21 cellular contexts compared by ENCODE assay signal in genomic region chr14:52412426-52412825, GRCh38.
DNase-seq lines count a peak whose midpoint lies in the region; ATAC-seq and TF ChIP-seq lines count a peak whose summit lies in the region.
"Had no signal": no experiment of that assay in that cellular context is flagged by ENCODE, and none has a peak within 500 bp of the region (broad histone marks: within the 10 kb centered on the region; RNA-seq: fewer than 3 reads in every experiment).

No MANE protein-coding gene starts in this region.

- peaks cover 57% of the 10 kb centered on the region for H3K4me1 Mint-ChIP-seq in activated T-helper 1 cell treated with anti-CD3 and anti-CD28 coated beads, Interleukin-12 subunit alpha, Interleukin-12 subunit beta, Interleukin-2, Interleukin-4 antibody, amounts not matched to agents 30 ng/mL and 10 ng/mL and 1 ng/mL, durations not matched to agents 14 hours and 24 hours and 36 hours (ENCODE audit: low read depth)
- H3K4me1 Mint-ChIP-seq: B cell had no signal

- H3K4me3 ChIP-seq in AG10803 (ENCODE audit: low read length) (no peak overlapping the region), GM12865 (ENCODE audit: low read depth, low read length) (no peak overlapping the region), fibroblast of mammary gland (ENCODE audit: control insufficient read depth, low read depth, low read length) (no peak overlapping the region)
- H3K4me3 ChIP-seq: HAP-1, PC-9 had no signal

- intact Hi-C loops in activated T-helper 1 cell treated with anti-CD3 and anti-CD28 coated beads, Interleukin-12 subunit alpha, Interleukin-12 subunit beta, Interleukin-2, Interleukin-4 antibody, amounts not matched to agents 30 ng/mL and 10 ng/mL and 1 ng/mL, durations not matched to agents 14 hours and 24 hours and 36 hours (cut with micrococcal nuclease), result loop anchor here (5.0 to 10.0 kb wide), 3 partner anchors 550 to 1168 kb away; partner anchors contain the start of genes GNG2 and TMX1

- ATAC-seq in GM18868 (IDR thresholded peaks at IDR 0.05; ENCODE audit: unreplicated experiment), result no peak

- H3K27ac Mint-ChIP-seq in activated T-helper 1 cell treated with anti-CD3 and anti-CD28 coated beads, Interleukin-12 subunit alpha, Interleukin-12 subunit beta, Interleukin-2, Interleukin-4 antibody, amounts not matched to agents 30 ng/mL and 10 ng/mL and 1 ng/mL, durations not matched to agents 14 hours and 24 hours and 36 hours, result peak overlapping the region; percentile 59
- H3K27ac Mint-ChIP-seq: B cell had no signal

- TF ChIP-seq CTCF in AG10803 (conservative IDR thresholded peaks at IDR 0.05; ENCODE audit: low read length) (no peak), GM12865 (IDR thresholded peaks at IDR 0.05; ENCODE audit: insufficient read depth, low read depth, low read length, missing control alignments) (no peak), fibroblast of mammary gland (conservative IDR thresholded peaks at IDR 0.05; ENCODE audit: control insufficient read depth, insufficient read depth, low read depth, low read length) (no peak)

- no peaks in the 10 kb centered on the region for H3K9me3 Mint-ChIP-seq in activated T-helper 1 cell treated with anti-CD3 and anti-CD28 coated beads, Interleukin-12 subunit alpha, Interleukin-12 subunit beta, Interleukin-2, Interleukin-4 antibody, amounts not matched to agents 30 ng/mL and 10 ng/mL and 1 ng/mL, durations not matched to agents 14 hours and 24 hours and 36 hours

- no peak overlapping the region for H3K4me3 Mint-ChIP-seq in activated T-helper 1 cell treated with anti-CD3 and anti-CD28 coated beads, Interleukin-12 subunit alpha, Interleukin-12 subunit beta, Interleukin-2, Interleukin-4 antibody, amounts not matched to agents 30 ng/mL and 10 ng/mL and 1 ng/mL, durations not matched to agents 14 hours and 24 hours and 36 hours
- H3K4me3 Mint-ChIP-seq: B cell; CD4-positive, CD25-positive, alpha-beta regulatory T cell had no signal

- no peak overlapping the region for H3K27ac ChIP-seq in caudate nucleus (ENCODE audit: low read depth, low read length)
- H3K27ac ChIP-seq: HL-60, PC-9 had no signal

- peak; percentile 36 for DNase-seq in AG10803 (ENCODE audit: low read depth)
- DNase-seq in GM12865 (ENCODE audit: low read depth), result peak; percentile 10
- no peak for DNase-seq in activated T-helper 1 cell treated with anti-CD3 and anti-CD28 coated beads, Interleukin-12 subunit alpha, Interleukin-12 subunit beta, Interleukin-2, Interleukin-4 antibody, amounts not matched to agents 30 ng/mL and 10 ng/mL and 1 ng/mL, durations not matched to agents 14 hours and 24 hours and 36 hours (ENCODE audit: low spot score)
- DNase-seq in fibroblast of mammary gland (ENCODE audit: low read depth), result peak; percentile 27
- no peak for DNase-seq in caudate nucleus (lab: John Stamatoyannopoulos, UW)
- DNase-seq in NCI-H2171 treated with DMSO at 0.1 percent for 48 hours (lab: John Stamatoyannopoulos, UW), result no peak
- DNase-seq: ACHN; Caco-2; CD4-positive, CD25-positive, alpha-beta regulatory T cell; DMS153; EL; MV-4-11; NCI-H1417 treated with DMSO at 0.1 percent for 48 hours; NCI-H1930; NCI-H2171; NCI-H748 treated with DMSO at 0.1 percent for 48 hours; PC-9 had no signal

- no peaks in the 10 kb centered on the region for H3K36me3 Mint-ChIP-seq in activated T-helper 1 cell treated with anti-CD3 and anti-CD28 coated beads, Interleukin-12 subunit alpha, Interleukin-12 subunit beta, Interleukin-2, Interleukin-4 antibody, amounts not matched to agents 30 ng/mL and 10 ng/mL and 1 ng/mL, durations not matched to agents 14 hours and 24 hours and 36 hours (ENCODE audit: low read depth)
- H3K36me3 Mint-ChIP-seq: CD4-positive, CD25-positive, alpha-beta regulatory T cell had no signal

- no peaks in the 10 kb centered on the region for H3K27me3 Mint-ChIP-seq in activated T-helper 1 cell treated with anti-CD3 and anti-CD28 coated beads, Interleukin-12 subunit alpha, Interleukin-12 subunit beta, Interleukin-2, Interleukin-4 antibody, amounts not matched to agents 30 ng/mL and 10 ng/mL and 1 ng/mL, durations not matched to agents 14 hours and 24 hours and 36 hours (ENCODE audit: insufficient read depth)
- H3K27me3 Mint-ChIP-seq: B cell; CD4-positive, CD25-positive, alpha-beta regulatory T cell had no signal

Comparison
In these comparisons a context has a peak if more than half of its experiments do, and no peak if none do; other contexts are left out.
1. DNase-seq: peak in AG10803 (single experiment), GM12865 (single experiment) and fibroblast of mammary gland (single experiment); none in activated T-helper 1 cell treated with anti-CD3 and anti-CD28 coated beads, Interleukin-12 subunit alpha, Interleukin-12 subunit beta, Interleukin-2, Interleukin-4 antibody, amounts not matched to agents 30 ng/mL and 10 ng/mL and 1 ng/mL, durations not matched to agents 14 hours and 24 hours and 36 hours (single experiment), caudate nucleus (0 of 61) and NCI-H2171 treated with DMSO at 0.1 percent for 48 hours (single experiment).